In the genomic region with DNA sequence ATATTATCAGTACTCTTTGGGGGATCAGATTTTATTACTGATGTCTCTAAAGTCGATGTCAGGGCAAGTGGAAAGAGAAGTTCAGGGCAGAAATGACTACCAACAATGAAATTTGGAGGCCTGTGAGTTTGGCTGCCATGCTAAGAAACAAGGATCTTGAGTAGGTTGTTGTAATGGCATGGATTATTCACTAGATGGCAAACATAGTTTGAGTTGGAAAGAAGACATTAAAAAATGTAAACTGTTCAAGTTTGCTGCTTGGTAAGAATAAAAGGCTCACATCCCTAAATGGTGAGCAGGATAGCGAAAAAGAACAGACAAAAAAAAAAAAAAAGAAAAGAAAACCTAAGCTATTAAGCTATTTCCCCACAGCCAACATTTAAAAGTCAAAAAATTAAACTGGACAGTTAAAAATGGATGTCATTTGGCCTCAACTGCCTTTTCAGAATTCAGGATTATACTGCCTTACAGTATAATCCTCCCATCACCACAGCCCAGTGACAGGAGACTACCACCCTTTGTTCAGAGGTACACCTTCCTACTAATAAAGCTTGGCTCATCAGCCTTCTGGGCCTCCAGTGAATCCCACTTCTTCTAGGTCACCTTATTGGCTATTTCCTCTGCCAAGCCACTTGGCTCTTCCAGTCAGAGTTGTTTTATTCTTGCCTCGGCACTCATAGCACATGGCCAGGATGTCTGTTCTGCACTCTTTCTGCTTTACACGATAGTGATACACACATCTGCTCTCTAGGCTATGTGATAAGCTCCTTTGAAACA, we compare ENCODE assay signal across 9 cellular contexts.
A peak's percentile ranks its signal among the peaks of the same experiment; 100 is the strongest.
DNase-seq lines count a peak whose midpoint lies in the region; ATAC-seq and TF ChIP-seq lines count a peak whose summit lies in the region.
"Had no signal": no experiment of that assay in that cellular context is flagged by ENCODE, and none has a peak within 500 bp of the region (broad histone marks: within the 10 kb centered on the region; RNA-seq: fewer than 3 reads in every experiment).

No MANE protein-coding gene starts in this region.

- no peak overlapping the region for H3K9ac ChIP-seq in liver (ENCODE audit: low read depth in 1 of 2, low read length in 2 of 2)

- H3K27me3 ChIP-seq in Caco-2 (replicated peaks; ENCODE audit: control insufficient read depth, insufficient read depth, low read length) = no peaks in the 10 kb centered on the region
- H3K27me3 ChIP-seq in H7 (ENCODE audit: control insufficient read depth, insufficient read depth, low read length) = no peaks in the 10 kb centered on the region
- H3K27me3 ChIP-seq in liver (ENCODE audit: control insufficient read depth in 4 of 4, insufficient read depth in 4 of 4, low read length in 3 of 4) = no peaks in the 10 kb centered on the region
- H3K27me3 ChIP-seq: neutrophil had no signal

- intact Hi-C loops in Caco-2 (cut with micrococcal nuclease; ENCODE audit: unreplicated experiment) = loop anchor here (1.0 to 10.0 kb wide), 5 partner anchors 126 to 696 kb away; no protein-coding TSS in a partner anchor

- peak; percentile 55 to 66 for TF ChIP-seq CTCF in Caco-2 (IDR thresholded peaks at IDR 0.05; ENCODE audit: insufficient read depth in 1 of 2, low read depth in 1 of 2, low read length in 1 of 2, severe bottlenecking in 1 of 2, unreplicated experiment in 1 of 2)
- peak; percentile 69 for TF ChIP-seq CTCF in liver (IDR thresholded peaks at IDR 0.05; ENCODE audit: low read depth, low read length, missing input control)

- 66% methylated on average over 4 of the region's 4 CpGs for whole genome bisulfite sequencing in liver

- no peaks in the 10 kb centered on the region for H3K9me3 Mint-ChIP-seq in Caco-2 (ENCODE audit: unreplicated experiment)

- POLR2A ChIA-PET in Caco-2 (lab: Charles Lee) = no interaction called here

- H3K4me3 ChIP-seq in Caco-2 (ENCODE audit: low read depth, low read length) (no peak overlapping the region), H7 (ENCODE audit: insufficient read depth, low read depth, low read length) (no peak overlapping the region), liver (ENCODE audit: low read depth in 1 of 3, low read length in 3 of 3) (no peak overlapping the region)

- no peak overlapping the region for H3K4me3 Mint-ChIP-seq in Caco-2 (ENCODE audit: unreplicated experiment)

- no peaks in the 10 kb centered on the region for H3K4me1 Mint-ChIP-seq in Caco-2 (ENCODE audit: low read depth, unreplicated experiment)

- H3K36me3 ChIP-seq in Caco-2 (ENCODE audit: control insufficient read depth, insufficient read depth, low read length) (no peaks in the 10 kb centered on the region), H7 (replicated peaks; ENCODE audit: control insufficient read depth, insufficient read depth, low read length) (no peaks in the 10 kb centered on the region), liver (ENCODE audit: control insufficient read depth in 4 of 4, insufficient read depth in 3 of 4, low read depth in 1 of 4, low read length in 3 of 4) (peaks cover 0 to 20% (median 14%) of the 10 kb centered on the region in 4 donors)

- H3K27ac ChIP-seq in liver (ENCODE audit: low read depth in 1 of 2, low read length in 2 of 2) = peak overlapping the region in 1 of 2 donors; percentile 4
- H3K27ac ChIP-seq: neutrophil had no signal

- DNase-seq in Caco-2 (peak in 1 of 2 experiments; percentile 21), H7 (peak; percentile 30), NCI-H748 treated with DMSO at 0.1 percent for 48 hours (lab: John Stamatoyannopoulos, UW) (peak; percentile 5), cerebellum (ENCODE audit: low spot score) (peak; percentile 18)

- H3K4me1 ChIP-seq in Caco-2 = no peaks in the 10 kb centered on the region
- H3K4me1 ChIP-seq in liver (ENCODE audit: control insufficient read depth in 4 of 4, insufficient read depth in 4 of 4, low read length in 3 of 4) = peaks cover 0 to 1% (median 0%) of the 10 kb centered on the region in 4 donors

- no peaks in the 10 kb centered on the region for H3K27me3 Mint-ChIP-seq in Caco-2 (ENCODE audit: insufficient read depth, unreplicated experiment)

- peak; percentile 85 to 88 for TF ChIP-seq RAD21 in liver (IDR thresholded peaks at IDR 0.05)

- BruUV-seq in Caco-2 (replicated peaks; lab: Mats Ljungman, UMichigan) = no TSS peak

- no peaks in the 10 kb centered on the region for H3K36me3 Mint-ChIP-seq in Caco-2 (ENCODE audit: insufficient read depth, unreplicated experiment)

- H3K27ac Mint-ChIP-seq in Caco-2 (ENCODE audit: unreplicated experiment) = no peak overlapping the region

- H3K9me3 ChIP-seq in Caco-2 = no peaks in the 10 kb centered on the region
- no peaks in the 10 kb centered on the region for H3K9me3 ChIP-seq in liver (ENCODE audit: control insufficient read depth in 4 of 4, low read length in 3 of 4)
- H3K9me3 ChIP-seq: neutrophil had no signal

- CTCF ChIA-PET in Caco-2 (lab: Charles Lee) = interaction anchor here (0.6 to 3.0 kb wide), 4 partner anchors 126 to 183 kb away, joined by 4 to 26 read pairs (median 5); partner anchors contain the start of gene PLD1

- no peak for ATAC-seq in HG03159 (IDR thresholded peaks at IDR 0.05; ENCODE audit: unreplicated experiment)
- ATAC-seq in GM18870 (IDR thresholded peaks at IDR 0.05; ENCODE audit: unreplicated experiment) = no peak
- no peak for ATAC-seq in HG03139 (IDR thresholded peaks at IDR 0.05; ENCODE audit: unreplicated experiment)

TF ChIP-seq in liver, 16 proteins besides CTCF, POLR2A, EP300 and RAD21:
- TF ChIP-seq TAF1 (conservative IDR thresholded peaks at IDR 0.05) (no peak), GABPA (IDR thresholded peaks at IDR 0.05 in 1 of 2, conservative IDR thresholded peaks at IDR 0.05 in 1 of 2) (no peak), FOXA2 (IDR thresholded peaks at IDR 0.05) (no peak), HNF4A (conservative IDR thresholded peaks at IDR 0.05) (no peak), YY1 (IDR thresholded peaks at IDR 0.05) (no peak), HNF4G (IDR thresholded peaks at IDR 0.05) (no peak), SP1 (IDR thresholded peaks at IDR 0.05) (no peak), ATF3 (IDR thresholded peaks at IDR 0.05) (no peak), NR2F2 (IDR thresholded peaks at IDR 0.05) (no peak), RXRA (IDR thresholded peaks at IDR 0.05) (no peak), EGR1 (IDR thresholded peaks at IDR 0.05; ENCODE audit: low read depth in 2 of 2) (no peak), FOXA1 (IDR thresholded peaks at IDR 0.05) (no peak), JUND (IDR thresholded peaks at IDR 0.05) (no peak), MAX (IDR thresholded peaks at IDR 0.05) (no peak)
- TF ChIP-seq, protein P1, sequence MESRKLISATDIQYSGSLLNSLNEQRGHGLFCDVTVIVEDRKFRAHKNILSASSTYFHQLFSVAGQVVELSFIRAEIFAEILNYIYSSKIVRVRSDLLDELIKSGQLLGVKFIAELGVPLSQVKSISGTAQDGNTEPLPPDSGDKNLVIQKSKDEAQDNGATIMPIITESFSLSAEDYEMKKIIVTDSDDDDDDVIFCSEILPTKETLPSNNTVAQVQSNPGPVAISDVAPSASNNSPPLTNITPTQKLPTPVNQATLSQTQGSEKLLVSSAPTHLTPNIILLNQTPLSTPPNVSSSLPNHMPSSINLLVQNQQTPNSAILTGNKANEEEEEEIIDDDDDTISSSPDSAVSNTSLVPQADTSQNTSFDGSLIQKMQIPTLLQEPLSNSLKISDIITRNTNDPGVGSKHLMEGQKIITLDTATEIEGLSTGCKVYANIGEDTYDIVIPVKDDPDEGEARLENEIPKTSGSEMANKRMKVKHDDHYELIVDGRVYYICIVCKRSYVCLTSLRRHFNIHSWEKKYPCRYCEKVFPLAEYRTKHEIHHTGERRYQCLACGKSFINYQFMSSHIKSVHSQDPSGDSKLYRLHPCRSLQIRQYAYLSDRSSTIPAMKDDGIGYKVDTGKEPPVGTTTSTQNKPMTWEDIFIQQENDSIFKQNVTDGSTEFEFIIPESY (IDR thresholded peaks at IDR 0.05) = no peak
- TF ChIP-seq, protein P2, sequence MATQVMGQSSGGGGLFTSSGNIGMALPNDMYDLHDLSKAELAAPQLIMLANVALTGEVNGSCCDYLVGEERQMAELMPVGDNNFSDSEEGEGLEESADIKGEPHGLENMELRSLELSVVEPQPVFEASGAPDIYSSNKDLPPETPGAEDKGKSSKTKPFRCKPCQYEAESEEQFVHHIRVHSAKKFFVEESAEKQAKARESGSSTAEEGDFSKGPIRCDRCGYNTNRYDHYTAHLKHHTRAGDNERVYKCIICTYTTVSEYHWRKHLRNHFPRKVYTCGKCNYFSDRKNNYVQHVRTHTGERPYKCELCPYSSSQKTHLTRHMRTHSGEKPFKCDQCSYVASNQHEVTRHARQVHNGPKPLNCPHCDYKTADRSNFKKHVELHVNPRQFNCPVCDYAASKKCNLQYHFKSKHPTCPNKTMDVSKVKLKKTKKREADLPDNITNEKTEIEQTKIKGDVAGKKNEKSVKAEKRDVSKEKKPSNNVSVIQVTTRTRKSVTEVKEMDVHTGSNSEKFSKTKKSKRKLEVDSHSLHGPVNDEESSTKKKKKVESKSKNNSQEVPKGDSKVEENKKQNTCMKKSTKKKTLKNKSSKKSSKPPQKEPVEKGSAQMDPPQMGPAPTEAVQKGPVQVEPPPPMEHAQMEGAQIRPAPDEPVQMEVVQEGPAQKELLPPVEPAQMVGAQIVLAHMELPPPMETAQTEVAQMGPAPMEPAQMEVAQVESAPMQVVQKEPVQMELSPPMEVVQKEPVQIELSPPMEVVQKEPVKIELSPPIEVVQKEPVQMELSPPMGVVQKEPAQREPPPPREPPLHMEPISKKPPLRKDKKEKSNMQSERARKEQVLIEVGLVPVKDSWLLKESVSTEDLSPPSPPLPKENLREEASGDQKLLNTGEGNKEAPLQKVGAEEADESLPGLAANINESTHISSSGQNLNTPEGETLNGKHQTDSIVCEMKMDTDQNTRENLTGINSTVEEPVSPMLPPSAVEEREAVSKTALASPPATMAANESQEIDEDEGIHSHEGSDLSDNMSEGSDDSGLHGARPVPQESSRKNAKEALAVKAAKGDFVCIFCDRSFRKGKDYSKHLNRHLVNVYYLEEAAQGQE (IDR thresholded peaks at IDR 0.05) = no peak
TF ChIP-seq in liver: peak in this region for 0.
